15 cellular contexts compared by ENCODE assay signal in the genomic region with DNA sequence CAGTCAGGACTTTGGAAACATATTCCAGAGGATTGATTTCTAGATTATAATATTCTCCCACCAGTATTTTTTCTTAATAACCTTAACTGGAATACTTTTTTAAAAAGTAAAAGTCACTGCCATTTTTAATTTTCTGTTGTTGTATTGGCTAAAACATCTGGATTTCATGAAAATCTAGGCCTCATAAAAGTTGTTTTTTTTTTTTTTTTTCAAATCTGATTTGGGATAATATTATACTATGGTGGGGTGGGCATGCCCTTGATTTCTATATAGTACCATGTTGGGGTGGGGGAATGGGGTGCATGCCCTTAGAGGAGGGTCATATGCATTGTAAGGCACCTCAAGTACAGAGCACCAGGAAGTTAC. TPM values are rescaled to one million over a fixed set of nuclear protein-coding genes. Genes with fewer than 3 reads are reported as not detected.
A peak's percentile ranks its signal among the peaks of the same experiment; 100 is the strongest.
DNase-seq lines count a peak whose midpoint lies in the region; ATAC-seq, FAIRE-seq and TF ChIP-seq lines count a peak whose summit lies in the region.
"Had no signal": no experiment of that assay in that cellular context is flagged by ENCODE, and none has a peak within 500 bp of the region (broad histone marks: within the 10 kb centered on the region; RNA-seq: fewer than 3 reads in every experiment).

No MANE protein-coding gene starts in this region.

- H2AFZ ChIP-seq in trophoblast cell (ENCODE audit: insufficient read depth, low read length, poor library complexity): no peak overlapping the region

- H3K79me1 ChIP-seq in trophoblast cell (ENCODE audit: low read length): peaks cover 17% of the 10 kb centered on the region

- H3K4me3 ChIP-seq in heart right ventricle (peak overlapping the region in 1 of 10 donors; percentile 66), esophagus muscularis mucosa (peak overlapping the region; percentile 70 to 91 (median 82)), trophoblast cell (ENCODE audit: low read depth, low read length) (no peak overlapping the region)
- H3K4me3 ChIP-seq: pancreas had no signal

- no peak overlapping the region for H2BK12ac ChIP-seq in trophoblast cell (ENCODE audit: low read length)

- intact Hi-C loops in heart right ventricle (cut with DNase I) (loop anchor here in 1 of 10 donors (2.0 kb wide), 1 partner anchor 69 kb away; the partner anchor contains the start of gene LACTB), left ventricle myocardium superior (cut with micrococcal nuclease) (no loop called here), esophagus muscularis mucosa (cut with DNase I) (no loop called here), left colon (cut with DNase I, micrococcal nuclease) (no loop called here)

- no peak overlapping the region for H3K14ac ChIP-seq in trophoblast cell (ENCODE audit: low read length)

- H3K27ac ChIP-seq in heart right ventricle (peak overlapping the region; percentile 88 to 99 (median 96)), esophagus muscularis mucosa (replicated peaks in 1 of 4) (peak overlapping the region; percentile 93 to 97 (median 96)), trophoblast cell (ENCODE audit: low read depth, low read length) (peak overlapping the region; percentile 43)
- H3K27ac ChIP-seq: RWPE1 had no signal

- TF ChIP-seq CTCF in heart right ventricle (IDR thresholded peaks at IDR 0.05): no peak
- no peak for TF ChIP-seq CTCF in esophagus muscularis mucosa (IDR thresholded peaks at IDR 0.05)

- no peak overlapping the region for H4K91ac ChIP-seq in trophoblast cell (ENCODE audit: low read depth, low read length)

- H3K23ac ChIP-seq in trophoblast cell (ENCODE audit: low read length): no peak overlapping the region

- H3K79me2 ChIP-seq in trophoblast cell (ENCODE audit: control insufficient read depth, insufficient read depth, low read length, poor library complexity): peaks cover 4% of the 10 kb centered on the region

- H3K9me3 ChIP-seq in heart right ventricle (no peaks in the 10 kb centered on the region), esophagus muscularis mucosa (no peaks in the 10 kb centered on the region), trophoblast cell (ENCODE audit: insufficient read depth, low read depth, low read length) (no peaks in the 10 kb centered on the region)
- H3K9me3 ChIP-seq: pancreas had no signal

- H2AK5ac ChIP-seq in trophoblast cell (ENCODE audit: low read length): no peak overlapping the region

- TF ChIP-seq EP300 in esophagus muscularis mucosa (IDR thresholded peaks at IDR 0.05): no peak

- H3K27me3 ChIP-seq in heart right ventricle: peaks cover 0 to 6% (median 0%) of the 10 kb centered on the region in 7 donors
- H3K27me3 ChIP-seq in esophagus muscularis mucosa: peaks cover 0 to 5% (median 0%) of the 10 kb centered on the region in 4 donors
- H3K27me3 ChIP-seq in trophoblast cell (ENCODE audit: insufficient read depth, low read length): no peaks in the 10 kb centered on the region
- H3K27me3 ChIP-seq: pancreas had no signal

- no peak overlapping the region for H4K8ac ChIP-seq in trophoblast cell (ENCODE audit: low read depth, low read length)

- H3K4me1 ChIP-seq in heart right ventricle: peaks cover 36 to 95% (median 87%) of the 10 kb centered on the region in 9 donors
- peaks cover 68 to 96% (median 90%) of the 10 kb centered on the region in 4 donors for H3K4me1 ChIP-seq in esophagus muscularis mucosa
- H3K4me1 ChIP-seq in trophoblast cell (ENCODE audit: control insufficient read depth in 1 of 2, insufficient read depth in 2 of 2, low read length in 2 of 2): peaks cover 7 to 11% of the 10 kb centered on the region in 2 experiments

- H3K9ac ChIP-seq in trophoblast cell (ENCODE audit: low read length): no peak overlapping the region

- no peak overlapping the region for H4K12ac ChIP-seq in trophoblast cell (ENCODE audit: low read depth, low read length)

- no peak overlapping the region for H3K18ac ChIP-seq in trophoblast cell (ENCODE audit: low read length)

- no peak overlapping the region for H3K4ac ChIP-seq in trophoblast cell (ENCODE audit: low read depth, low read length)

- H3K36me3 ChIP-seq in heart right ventricle (peaks cover 0 to 43% (median 20%) of the 10 kb centered on the region in 9 donors), esophagus muscularis mucosa (peaks cover 0 to 47% (median 38%) of the 10 kb centered on the region in 4 donors), trophoblast cell (ENCODE audit: control insufficient read depth in 1 of 2, insufficient read depth in 2 of 2, low read length in 2 of 2) (peaks cover 32 to 60% of the 10 kb centered on the region in 2 experiments)

- DNase-seq in heart right ventricle: no peak
- DNase-seq in left ventricle myocardium superior: no peak
- no peak for DNase-seq in esophagus muscularis mucosa (ENCODE audit: extremely low spot score)
- no peak for DNase-seq in trophoblast cell
- no peak for DNase-seq in left colon
- DNase-seq in frontal cortex (ENCODE audit: low spot score in 2 of 2): no peak
- no peak for DNase-seq in GM19238 (ENCODE audit: insufficient read length, low spot score)
- DNase-seq: activated naive CD4-positive, alpha-beta T cell treated with anti-CD3 and anti-CD28 coated beads for 36 hours; GOT3; pancreas; stimulated activated CD4-positive, alpha-beta T cell treated with anti-CD3 and anti-CD28 coated beads, Interleukin-4, amount 100 ng/mL, for 1 hour; stimulated activated naive CD8-positive, alpha-beta T cell treated with anti-CD3 and anti-CD28 coated beads, Interleukin-15, amount 100 ng/mL, for 72 hours had no signal

- no peak overlapping the region for H2BK5ac ChIP-seq in trophoblast cell (ENCODE audit: low read depth, low read length, poor library complexity)

- H3K4me2 ChIP-seq in trophoblast cell (ENCODE audit: low read length): no peak overlapping the region

- no peak for FAIRE-seq in frontal cortex (lab: Jason Lieb, UNC)
- FAIRE-seq: GM19239 had no signal

- H2BK120ac ChIP-seq in trophoblast cell (ENCODE audit: insufficient read depth, low read length, poor library complexity): no peak overlapping the region

- no peak for TF ChIP-seq POLR2A in esophagus muscularis mucosa (IDR thresholded peaks at IDR 0.05; ENCODE audit: low read depth)

- ATAC-seq in heart right ventricle: no peak
- ATAC-seq in left ventricle myocardium superior: no peak
- no peak for ATAC-seq in left colon
- no peak for ATAC-seq in HG03457 (IDR thresholded peaks at IDR 0.05; ENCODE audit: unreplicated experiment)
- ATAC-seq: pancreas; stimulated activated naive CD8-positive, alpha-beta T cell treated with anti-CD3 and anti-CD28 coated beads, Interleukin-15, amount 100 ng/mL, for 72 hours had no signal

RNA-seq across cellular contexts. Expression of gene TPM1, which starts 9.1 kb away (rescaled TPM):
- total RNA-seq in heart right ventricle (over 10,000 TPM; 11,955 to 17,571 (median 14,403) TPM), left ventricle myocardium superior (14,056 TPM), esophagus muscularis mucosa (1,000 to 10,000 TPM; 5,599 to 7,718 (median 6,496) TPM), left colon (100 to 1,000 TPM; 576 to 607 TPM), frontal cortex (88.5 TPM)
- over 10,000 TPM; 10,066 to 18,091 TPM for polyA plus RNA-seq in heart right ventricle
- polyA plus RNA-seq in trophoblast cell (2013): 3,520 and 3,660 TPM in 2 replicates

Comparison
In these comparisons a context has a peak if more than half of its experiments do, and no peak if none do; other contexts are left out.
1. H3K27ac ChIP-seq: peak in every context shown above with its lines; median percentile 96 in heart right ventricle; 96 in esophagus muscularis mucosa; 43 in trophoblast cell.
2. RNA of gene TPM1, which starts 9.1 kb away (total RNA-seq): 11,955 to 17,571 TPM in heart right ventricle, 14,056 TPM in left ventricle myocardium superior (single experiment) and 5,599 to 7,718 TPM in esophagus muscularis mucosa; 576 to 607 TPM in left colon and 88.5 TPM in frontal cortex (single experiment); every median in the first group is over 4 times any median in the second.